ENCODE assay signal across 1 cellular context in the genomic region with DNA sequence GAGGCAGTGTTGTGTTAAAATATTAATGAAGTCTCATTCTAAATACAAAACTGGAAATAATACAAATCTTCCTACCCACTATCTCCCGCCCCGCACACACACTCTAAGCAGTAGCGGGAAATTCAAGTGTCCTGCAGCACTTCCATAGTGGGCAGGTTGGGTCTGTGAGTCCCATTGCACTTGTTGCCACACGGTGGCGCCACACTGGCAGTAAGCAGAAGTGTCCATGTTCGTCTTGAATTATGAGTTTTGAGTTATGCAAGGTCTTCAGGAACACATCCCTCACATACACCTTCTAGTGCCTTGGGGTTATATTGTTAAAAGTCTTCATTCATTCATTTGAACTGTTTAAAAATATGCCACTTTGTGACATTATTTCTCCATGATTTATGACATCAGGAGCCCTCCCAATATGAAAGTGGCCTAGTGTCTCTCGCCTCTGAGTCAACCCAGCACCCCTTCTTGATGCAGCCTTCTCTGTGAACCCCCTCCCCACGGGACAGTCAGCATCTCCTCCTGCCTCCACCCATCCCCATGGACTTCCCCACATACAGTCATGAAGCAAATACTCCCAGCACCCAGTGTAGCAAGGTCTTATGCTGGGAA.
TF ChIP-seq lines count a peak whose summit lies in the region.

No MANE protein-coding gene starts in this region.

TF ChIP-seq in HepG2, 621 proteins besides CTCF, POLR2A, EP300 and RAD21:
- TF ChIP-seq, protein P1, sequence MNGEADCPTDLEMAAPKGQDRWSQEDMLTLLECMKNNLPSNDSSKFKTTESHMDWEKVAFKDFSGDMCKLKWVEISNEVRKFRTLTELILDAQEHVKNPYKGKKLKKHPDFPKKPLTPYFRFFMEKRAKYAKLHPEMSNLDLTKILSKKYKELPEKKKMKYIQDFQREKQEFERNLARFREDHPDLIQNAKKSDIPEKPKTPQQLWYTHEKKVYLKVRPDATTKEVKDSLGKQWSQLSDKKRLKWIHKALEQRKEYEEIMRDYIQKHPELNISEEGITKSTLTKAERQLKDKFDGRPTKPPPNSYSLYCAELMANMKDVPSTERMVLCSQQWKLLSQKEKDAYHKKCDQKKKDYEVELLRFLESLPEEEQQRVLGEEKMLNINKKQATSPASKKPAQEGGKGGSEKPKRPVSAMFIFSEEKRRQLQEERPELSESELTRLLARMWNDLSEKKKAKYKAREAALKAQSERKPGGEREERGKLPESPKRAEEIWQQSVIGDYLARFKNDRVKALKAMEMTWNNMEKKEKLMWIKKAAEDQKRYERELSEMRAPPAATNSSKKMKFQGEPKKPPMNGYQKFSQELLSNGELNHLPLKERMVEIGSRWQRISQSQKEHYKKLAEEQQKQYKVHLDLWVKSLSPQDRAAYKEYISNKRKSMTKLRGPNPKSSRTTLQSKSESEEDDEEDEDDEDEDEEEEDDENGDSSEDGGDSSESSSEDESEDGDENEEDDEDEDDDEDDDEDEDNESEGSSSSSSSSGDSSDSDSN (CRISPR knock-in tag; IDR thresholded peaks at IDR 0.05): no peak
- no peak for TF ChIP-seq POLR2G (IDR thresholded peaks at IDR 0.05; ENCODE audit: low read depth, low read length)
- no peak for TF ChIP-seq DPF2 (CRISPR knock-in tag; IDR thresholded peaks at IDR 0.05; ENCODE audit: borderline replicate concordance, low read depth)
- TF ChIP-seq STAG1 (CRISPR knock-in tag; IDR thresholded peaks at IDR 0.05): peak; percentile 53
- TF ChIP-seq SIX4 (CRISPR knock-in tag; IDR thresholded peaks at IDR 0.05): no peak
- TF ChIP-seq KDM6A (CRISPR knock-in tag; IDR thresholded peaks at IDR 0.05; ENCODE audit: low read depth): no peak
- peak; percentile 61 for TF ChIP-seq SMC3 (IDR thresholded peaks at IDR 0.05; ENCODE audit: low read length)
- 0 out of 2 replicates have a peak, but pooled peaks have one; percentile 54 for TF ChIP-seq TGIF2 (CRISPR knock-in tag; IDR thresholded peaks at IDR 0.05)
